In genomic region chr2:36088716-36089328, GRCh38 we compare ENCODE assay signal across 2 cellular contexts.
TF ChIP-seq lines count a peak whose summit lies in the region.

No MANE protein-coding gene starts in this region.

TF ChIP-seq in GM23338, 12 proteins besides CTCF, POLR2A, EP300 and RAD21:
- no peak for TF ChIP-seq ZNF331 (CRISPR knock-in tag; IDR thresholded peaks at IDR 0.05; ENCODE audit: low read depth)

TF ChIP-seq in H1, 55 proteins besides CTCF, POLR2A, EP300 and RAD21:
- TF ChIP-seq EGR1 (IDR thresholded peaks at IDR 0.05; ENCODE audit: borderline replicate concordance, low read depth, low read length) = no peak
- no peak for TF ChIP-seq POLR2AphosphoS5 (IDR thresholded peaks at IDR 0.05; ENCODE audit: low read depth, low read length)
- TF ChIP-seq BCL11A (IDR thresholded peaks at IDR 0.05; ENCODE audit: low read depth in 2 of 2, low read length in 2 of 2) = no peak
- no peak for TF ChIP-seq MAFK (IDR thresholded peaks at IDR 0.05; ENCODE audit: low read depth, low read length)
- TF ChIP-seq SP4 (IDR thresholded peaks at IDR 0.05; ENCODE audit: low read length) = no peak
- TF ChIP-seq JUND (IDR thresholded peaks at IDR 0.05; ENCODE audit: low read length) = no peak
- TF ChIP-seq CHD1 (IDR thresholded peaks at IDR 0.05; ENCODE audit: low read depth, low read length) = no peak
- TF ChIP-seq NANOG (IDR thresholded peaks at IDR 0.05; ENCODE audit: insufficient read depth, low read depth, low read length, poor library complexity, severe bottlenecking) = no peak
- no peak for TF ChIP-seq CEBPB (IDR thresholded peaks at IDR 0.05; ENCODE audit: low read depth, low read length)
- no peak for TF ChIP-seq BACH1 (IDR thresholded peaks at IDR 0.05; ENCODE audit: low read length)
- no peak for TF ChIP-seq SRF (IDR thresholded peaks at IDR 0.05; ENCODE audit: low read depth, low read length)
- TF ChIP-seq NRF1 (IDR thresholded peaks at IDR 0.05; ENCODE audit: low read depth, low read length) = no peak
- no peak for TF ChIP-seq SIX5 (IDR thresholded peaks at IDR 0.05; ENCODE audit: low read depth, low read length)
